1 cellular context compared by ENCODE assay signal in genomic region chr9:15423328-15423985, GRCh38.
TF ChIP-seq lines count a peak whose summit lies in the region.

No MANE protein-coding gene starts in this region.

TF ChIP-seq in WTC11, 78 proteins besides CTCF, POLR2A, EP300 and RAD21 (continued from another document):
- TF ChIP-seq HMGXB4 (CRISPR knock-in tag; IDR thresholded peaks at IDR 0.05) (no peak), ZNF219 (CRISPR knock-in tag; IDR thresholded peaks at IDR 0.05; ENCODE audit: borderline replicate concordance) (no peak), TCF7 (CRISPR knock-in tag; IDR thresholded peaks at IDR 0.05; ENCODE audit: low read depth) (no peak), ZNF232 (CRISPR knock-in tag; IDR thresholded peaks at IDR 0.05) (no peak), ATF6 (CRISPR knock-in tag; IDR thresholded peaks at IDR 0.05) (no peak), GRHL2 (CRISPR knock-in tag; IDR thresholded peaks at IDR 0.05; ENCODE audit: insufficient replicate concordance, severe bottlenecking) (no peak), USF1 (CRISPR knock-in tag; IDR thresholded peaks at IDR 0.05) (no peak), ZNF671 (CRISPR knock-in tag; IDR thresholded peaks at IDR 0.05) (no peak), ATF2 (CRISPR knock-in tag; IDR thresholded peaks at IDR 0.05; ENCODE audit: borderline replicate concordance, low read depth) (no peak), ZNF138 (CRISPR knock-in tag; conservative IDR thresholded peaks at IDR 0.05) (no peak)
